ENCODE assay signal across 19 cellular contexts in genomic region chr5:126998895-126999570, GRCh38. TPM values are rescaled to one million over a fixed set of nuclear protein-coding genes. Genes with fewer than 3 reads are reported as not detected.
A peak's percentile ranks its signal among the peaks of the same experiment; 100 is the strongest.
DNase-seq lines count a peak whose midpoint lies in the region; ATAC-seq, FAIRE-seq and TF ChIP-seq lines count a peak whose summit lies in the region.
"Had no signal": no experiment of that assay in that cellular context is flagged by ENCODE, and none has a peak within 500 bp of the region (broad histone marks: within the 10 kb centered on the region; RNA-seq: fewer than 3 reads in every experiment).

No MANE protein-coding gene starts in this region.

- CTCF ChIA-PET in A549 (lab: Yijun Ruan, JAX) = interaction anchor here (0.8 kb wide), 1 partner anchor 27 kb away, joined by 4 read pairs; no protein-coding TSS in a partner anchor

- no peaks in the 10 kb centered on the region for H3K79me1 ChIP-seq in neuronal stem cell (ENCODE audit: low read depth, low read length)

- no peak for TF ChIP-seq POLR2A in A549 (IDR thresholded peaks at IDR 0.05; ENCODE audit: low read length)

- no peak overlapping the region for H3K4me3 Mint-ChIP-seq in activated T-helper 2 cell treated with anti-CD3 and anti-CD28 coated beads, Interferon-gamma antibody, Interleukin-2, Interleukin-4, amounts not matched to agents 10 μg/mL and 5 μg/mL and 100 μg/mL, durations not matched to agents 14 hours and 24 hours and 36 hours (ENCODE audit: low read depth)
- no peak overlapping the region for H3K4me3 Mint-ChIP-seq in endodermal cell
- H3K4me3 Mint-ChIP-seq: activated CD4-positive, alpha-beta T cell treated with anti-CD3 and anti-CD28 coated beads, Interleukin-2, amount 10 ng/mL, durations not matched to agents 7 days and 5 days; activated naive CD4-positive, alpha-beta T cell treated with anti-CD3 and anti-CD28 coated beads, Interleukin-2, amount 50 U/mL, for 24 hours; neural crest cell; T-helper 2 cell treated with Interferon-gamma antibody and Interleukin-4, amounts not matched to agents 5 μg/mL and 100 μg/mL, for 36 hours had no signal

- no peak overlapping the region for H2AFZ ChIP-seq in neuronal stem cell (ENCODE audit: low read length)

- no peak overlapping the region for H2AK5ac ChIP-seq in neuronal stem cell (ENCODE audit: low read depth, low read length)

- H3K9me3 Mint-ChIP-seq in activated T-helper 2 cell treated with anti-CD3 and anti-CD28 coated beads, Interferon-gamma antibody, Interleukin-2, Interleukin-4, amounts not matched to agents 10 μg/mL and 5 μg/mL and 100 μg/mL, durations not matched to agents 14 hours and 24 hours and 36 hours = no peaks in the 10 kb centered on the region
- H3K9me3 Mint-ChIP-seq in endodermal cell = no peaks in the 10 kb centered on the region
- H3K9me3 Mint-ChIP-seq: activated CD4-positive, alpha-beta T cell treated with anti-CD3 and anti-CD28 coated beads, Interleukin-2, amount 10 ng/mL, durations not matched to agents 7 days and 5 days; activated naive CD4-positive, alpha-beta T cell treated with anti-CD3 and anti-CD28 coated beads, Interleukin-2, amount 50 U/mL, for 24 hours; neural crest cell; T-helper 2 cell treated with Interferon-gamma antibody and Interleukin-4, amounts not matched to agents 5 μg/mL and 100 μg/mL, for 36 hours had no signal

- H3K27ac ChIP-seq in A549 (no peak overlapping the region), SJCRH30 (peak overlapping the region; percentile 89), neuronal stem cell (replicated peaks; ENCODE audit: low read length) (no peak overlapping the region), endodermal cell (ENCODE audit: low read depth, low read length) (no peak overlapping the region)
- H3K27ac ChIP-seq: lower lobe of right lung, upper lobe of right lung had no signal

- H3K4me1 Mint-ChIP-seq in activated T-helper 2 cell treated with anti-CD3 and anti-CD28 coated beads, Interferon-gamma antibody, Interleukin-2, Interleukin-4, amounts not matched to agents 10 μg/mL and 5 μg/mL and 100 μg/mL, durations not matched to agents 14 hours and 24 hours and 36 hours (ENCODE audit: low read depth) = no peaks in the 10 kb centered on the region
- peaks cover 10% of the 10 kb centered on the region for H3K4me1 Mint-ChIP-seq in endodermal cell
- H3K4me1 Mint-ChIP-seq: activated CD4-positive, alpha-beta T cell treated with anti-CD3 and anti-CD28 coated beads, Interleukin-2, amount 10 ng/mL, durations not matched to agents 7 days and 5 days had no signal

- TF ChIP-seq CTCF in A549 (IDR thresholded peaks at IDR 0.05) = no peak
- TF ChIP-seq CTCF in endodermal cell (conservative IDR thresholded peaks at IDR 0.05) = no peak

- H2BK12ac ChIP-seq in neuronal stem cell (ENCODE audit: low read length) = no peak overlapping the region

- H3K9me3 ChIP-seq in A549 (no peaks in the 10 kb centered on the region), SJCRH30 (replicated peaks) (no peaks in the 10 kb centered on the region; the same call in 1 of the 2 replicates), neuronal stem cell (replicated peaks in 1 of 2; ENCODE audit: control insufficient read depth in 2 of 2, insufficient read depth in 1 of 2, low read depth in 1 of 2, low read length in 2 of 2) (peaks cover 0 to 2% of the 10 kb centered on the region in 2 donors), endodermal cell (ENCODE audit: control insufficient read depth, low read length) (no peaks in the 10 kb centered on the region)
- H3K9me3 ChIP-seq: lower lobe of right lung, upper lobe of right lung had no signal

- TF ChIP-seq EP300 in A549 (IDR thresholded peaks at IDR 0.05) = no peak

- ATAC-seq in A549 (no peak), GM21786 (IDR thresholded peaks at IDR 0.05; ENCODE audit: unreplicated experiment) (no peak)
- ATAC-seq: lower lobe of right lung, upper lobe of right lung had no signal

- POLR2A ChIA-PET in A549 (lab: Yijun Ruan, JAX) = no interaction called here

- no peak overlapping the region for H3K23ac ChIP-seq in neuronal stem cell (ENCODE audit: low read depth, low read length, poor library complexity)

- no peaks in the 10 kb centered on the region; the same call in 1 of the 2 replicates for H3K36me3 ChIP-seq in SJCRH30
- H3K36me3 ChIP-seq in neuronal stem cell (replicated peaks in 1 of 2; ENCODE audit: control insufficient read depth in 2 of 2, insufficient read depth in 2 of 2, low read length in 2 of 2) = no peaks in the 10 kb centered on the region
- H3K36me3 ChIP-seq in endodermal cell (ENCODE audit: control insufficient read depth, insufficient read depth, low read length) = no peaks in the 10 kb centered on the region
- H3K36me3 ChIP-seq: lower lobe of right lung, upper lobe of right lung had no signal

- no peak overlapping the region for H3K14ac ChIP-seq in neuronal stem cell (ENCODE audit: low read length)

- no peak overlapping the region for H2BK120ac ChIP-seq in neuronal stem cell (ENCODE audit: low read depth, low read length)

- H3K27me3 ChIP-seq in SJCRH30 = no peaks in the 10 kb centered on the region
- no peaks in the 10 kb centered on the region for H3K27me3 ChIP-seq in neuronal stem cell (ENCODE audit: control insufficient read depth in 3 of 3, insufficient read depth in 3 of 3, low read depth in 1 of 3, low read length in 3 of 3)
- no peaks in the 10 kb centered on the region for H3K27me3 ChIP-seq in endodermal cell (ENCODE audit: control insufficient read depth, insufficient read depth, low read length, poor library complexity, severe bottlenecking)
- H3K27me3 ChIP-seq: upper lobe of right lung had no signal

- H4K91ac ChIP-seq in neuronal stem cell (ENCODE audit: low read depth, low read length, poor library complexity) = no peak overlapping the region

- FAIRE-seq in A549 (lab: Jason Lieb, UNC) = no peak
- FAIRE-seq: endometrium had no signal

- H3K4me3 ChIP-seq in A549 = no peak overlapping the region
- no peak overlapping the region for H3K4me3 ChIP-seq in SJCRH30
- H3K4me3 ChIP-seq in neuronal stem cell (ENCODE audit: low read length in 2 of 2) = no peak overlapping the region
- H3K4me3 ChIP-seq in endodermal cell (ENCODE audit: low read length) = no peak overlapping the region
- H3K4me3 ChIP-seq: lower lobe of right lung, upper lobe of right lung had no signal

- no peak for TF ChIP-seq RAD21 in A549 (conservative IDR thresholded peaks at IDR 0.05 in 1 of 2, IDR thresholded peaks at IDR 0.05 in 1 of 2)

- DNase-seq in A549 (ENCODE audit: low read depth in 1 of 2, low spot score in 1 of 2) (no peak), COLO829 (ENCODE audit: low spot score) (peak; percentile 22), SJCRH30 (no peak), neuronal stem cell (ENCODE audit: low spot score) (no peak), endodermal cell (no peak)
- DNase-seq in stimulated activated CD8-positive, alpha-beta memory T cell treated with anti-CD3 and anti-CD28 coated beads, Interleukin-4, amount 100 ng/mL, for 48 hours = no peak
- DNase-seq in activated T-helper 2 cell treated with anti-CD3 and anti-CD28 coated beads, Interferon-gamma antibody, Interleukin-2, Interleukin-4, amounts not matched to agents 10 μg/mL and 5 μg/mL and 100 μg/mL, durations not matched to agents 14 hours and 24 hours and 36 hours (ENCODE audit: low spot score) = no peak
- DNase-seq: activated CD4-positive, alpha-beta T cell treated with anti-CD3 and anti-CD28 coated beads, Interleukin-2, amount 10 ng/mL, durations not matched to agents 7 days and 5 days; glutamatergic neuron; lower lobe of right lung; NCI-H1694 treated with DMSO at 0.1 percent for 48 hours; NCI-H526 treated with DMSO at 0.1 percent for 48 hours; posterior cingulate gyrus; upper lobe of right lung had no signal

- no peak overlapping the region for H2BK15ac ChIP-seq in neuronal stem cell (ENCODE audit: low read length)

- no peaks in the 10 kb centered on the region for H3K36me3 Mint-ChIP-seq in activated T-helper 2 cell treated with anti-CD3 and anti-CD28 coated beads, Interferon-gamma antibody, Interleukin-2, Interleukin-4, amounts not matched to agents 10 μg/mL and 5 μg/mL and 100 μg/mL, durations not matched to agents 14 hours and 24 hours and 36 hours (ENCODE audit: low read depth)
- peaks cover 2% of the 10 kb centered on the region for H3K36me3 Mint-ChIP-seq in endodermal cell (ENCODE audit: low read depth)

- H3K4me2 ChIP-seq in A549 = no peak overlapping the region
- H3K4me2 ChIP-seq in neuronal stem cell (ENCODE audit: insufficient read depth, low read length, poor library complexity, severe bottlenecking) = no peak overlapping the region

- no peak overlapping the region for H3K27ac Mint-ChIP-seq in activated T-helper 2 cell treated with anti-CD3 and anti-CD28 coated beads, Interferon-gamma antibody, Interleukin-2, Interleukin-4, amounts not matched to agents 10 μg/mL and 5 μg/mL and 100 μg/mL, durations not matched to agents 14 hours and 24 hours and 36 hours
- H3K27ac Mint-ChIP-seq in endodermal cell = no peak overlapping the region
- H3K27ac Mint-ChIP-seq: activated CD4-positive, alpha-beta T cell treated with anti-CD3 and anti-CD28 coated beads, Interleukin-2, amount 10 ng/mL, durations not matched to agents 7 days and 5 days; activated naive CD4-positive, alpha-beta T cell treated with anti-CD3 and anti-CD28 coated beads, Interleukin-2, amount 50 U/mL, for 24 hours; T-helper 2 cell treated with Interferon-gamma antibody and Interleukin-4, amounts not matched to agents 5 μg/mL and 100 μg/mL, for 36 hours had no signal

- no peaks in the 10 kb centered on the region for H3K27me3 Mint-ChIP-seq in activated T-helper 2 cell treated with anti-CD3 and anti-CD28 coated beads, Interferon-gamma antibody, Interleukin-2, Interleukin-4, amounts not matched to agents 10 μg/mL and 5 μg/mL and 100 μg/mL, durations not matched to agents 14 hours and 24 hours and 36 hours (ENCODE audit: low read depth)
- H3K27me3 Mint-ChIP-seq in endodermal cell (ENCODE audit: insufficient read depth) = no peaks in the 10 kb centered on the region
- H3K27me3 Mint-ChIP-seq: activated CD4-positive, alpha-beta T cell treated with anti-CD3 and anti-CD28 coated beads, Interleukin-2, amount 10 ng/mL, durations not matched to agents 7 days and 5 days; activated naive CD4-positive, alpha-beta T cell treated with anti-CD3 and anti-CD28 coated beads, Interleukin-2, amount 50 U/mL, for 24 hours had no signal

- H3K4me1 ChIP-seq in A549 (no peaks in the 10 kb centered on the region), SJCRH30 (peaks cover 55% of the 10 kb centered on the region), neuronal stem cell (ENCODE audit: control insufficient read depth in 2 of 2, insufficient read depth in 1 of 2, low read depth in 1 of 2, low read length in 2 of 2) (peaks cover 1 to 7% of the 10 kb centered on the region in 2 donors), endodermal cell (ENCODE audit: control insufficient read depth, insufficient read depth, low read length) (peaks cover 7% of the 10 kb centered on the region)
- H3K4me1 ChIP-seq: lower lobe of right lung had no signal

- H2BK5ac ChIP-seq in neuronal stem cell (ENCODE audit: low read length) = peak overlapping the region; percentile 29

- H3K4ac ChIP-seq in neuronal stem cell (ENCODE audit: low read length) = no peak overlapping the region

- H3K18ac ChIP-seq in neuronal stem cell (ENCODE audit: low read length) = no peak overlapping the region

- WGBS in A549 (ENCODE audit: missing lambda C conversion rate) = 79% methylated on average over 3 of the region's 3 CpGs
- WGBS in neuronal stem cell (ENCODE audit: extremely low coverage in 2 of 2, insufficient read length in 2 of 2, insufficient replicate concordance in 1 of 2), 2 donors = no CpG with 5 or more reads among the region's 3 CpGs
- 93 to 96% methylated on average over 3 of the region's 3 CpGs for WGBS in endodermal cell (ENCODE audit: insufficient coverage in 1 of 2, insufficient read length in 1 of 2), 2 experiments

- intact Hi-C loops in activated T-helper 2 cell treated with anti-CD3 and anti-CD28 coated beads, Interferon-gamma antibody, Interleukin-2, Interleukin-4, amounts not matched to agents 10 μg/mL and 5 μg/mL and 100 μg/mL, durations not matched to agents 14 hours and 24 hours and 36 hours (cut with micrococcal nuclease) = no loop called here

- H3K9ac ChIP-seq in neuronal stem cell (ENCODE audit: low read depth, low read length, poor library complexity) (no peak overlapping the region), endodermal cell (ENCODE audit: extremely low read depth, low read length, poor library complexity, severe bottlenecking) (no peak overlapping the region)

- H4K8ac ChIP-seq in neuronal stem cell (ENCODE audit: low read depth, low read length) = no peak overlapping the region

RNA-seq across cellular contexts. Expression of gene MARCHF3, which starts 31.3 kb away (rescaled TPM):
- 0.68 and 1.4 TPM in 2 replicates for polyA plus RNA-seq in A549 (2011; rRNA removed)
- polyA plus RNA-seq in A549 (2012; cell fraction: cytosol; rRNA removed) = 0.26 and 0.54 TPM in 2 replicates
- 0.30 and 0.48 TPM in 2 replicates for polyA plus RNA-seq in A549 (2012; cell fraction: nucleus; rRNA removed)
- polyA plus RNA-seq in A549 (2017; fragmentation: RNase III; extraction: RNeasy Plus Mini Kit Qiagen cat#74134 plus additional on column Dnase treatment) = 0.39 to 0.61 TPM (median 0.43 TPM) in 3 replicates
- 2.0 and 2.4 TPM in 2 replicates for polyA minus RNA-seq in A549 (2011; rRNA and poly(A)+ RNA removed)
- 35.0 and 40.8 TPM in 2 replicates for total RNA-seq in SJCRH30 (2014; rRNA removed; shearing (Covaris generic))
- polyA plus RNA-seq in neuronal stem cell (2013, experiment 1 of 2) = 0.53 TPM
- polyA plus RNA-seq in neuronal stem cell (2013, experiment 2 of 2) = 0.71 TPM
- total RNA-seq in activated T-helper 2 cell treated with anti-CD3 and anti-CD28 coated beads, Interferon-gamma antibody, Interleukin-2, Interleukin-4, amounts not matched to agents 10 μg/mL and 5 μg/mL and 100 μg/mL, durations not matched to agents 14 hours and 24 hours and 36 hours = 1.9 and 2.1 TPM in 2 replicates
- total RNA-seq in endodermal cell = 10 to 100 TPM in 1 of 2 donors, 1 to 10 TPM in 1; 4.4 to 11.3 TPM
- 6.3 TPM for polyA plus RNA-seq in endodermal cell (2013, experiment 1 of 2)
- polyA plus RNA-seq in endodermal cell (2013, experiment 2 of 2) = 5.6 TPM
